In genomic region chr9:2018162-2018643, GRCh38 we compare ENCODE assay signal across 1 cellular context.
TF ChIP-seq lines count a peak whose summit lies in the region.

No MANE protein-coding gene starts in this region.

TF ChIP-seq in HepG2, 621 proteins besides CTCF, POLR2A, EP300 and RAD21 (continued from another document):
- 0 out of 2 replicates have a peak, but pooled peaks have one; percentile 6 for TF ChIP-seq FOXA3 (CRISPR knock-in tag; IDR thresholded peaks at IDR 0.05)
